In the genomic region with DNA sequence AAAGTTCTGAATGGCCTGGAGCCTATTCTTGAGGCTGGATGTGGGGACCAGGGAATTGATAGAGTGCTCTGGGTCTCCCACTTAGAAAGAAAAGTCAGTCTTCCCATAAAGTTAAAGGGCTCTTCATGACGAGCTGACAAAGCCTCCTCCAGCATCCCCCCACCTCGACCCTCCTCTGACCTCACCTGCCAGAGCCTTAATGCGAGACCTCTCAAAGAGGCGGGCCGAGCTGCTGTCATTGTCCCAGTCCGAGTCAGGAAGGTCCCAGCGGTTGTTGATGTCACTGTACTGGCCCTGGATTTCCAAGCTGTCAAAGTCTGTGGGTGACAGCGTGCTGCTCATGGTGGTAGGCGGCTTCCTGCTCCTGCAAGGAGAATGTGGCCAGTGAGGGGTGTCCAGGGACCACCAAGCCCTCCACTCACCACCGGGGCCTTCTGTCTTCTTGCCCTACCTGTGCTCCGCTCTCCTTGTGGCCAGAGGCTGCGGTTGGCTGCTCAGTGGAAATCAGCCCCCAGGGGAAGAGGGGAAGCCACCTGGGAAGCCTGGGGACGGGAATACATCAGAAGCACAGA, we compare ENCODE assay signal across 17 cellular contexts. TPM values are rescaled to one million over a fixed set of nuclear protein-coding genes. Genes with fewer than 3 reads are reported as not detected.
DNase-seq lines count a peak whose midpoint lies in the region; TF ChIP-seq lines count a peak whose summit lies in the region.
"Had no signal": no experiment of that assay in that cellular context is flagged by ENCODE, and none has a peak within 500 bp of the region (broad histone marks: within the 10 kb centered on the region; RNA-seq: fewer than 3 reads in every experiment).

No MANE protein-coding gene starts in this region.

- no peak overlapping the region for H2AFZ ChIP-seq in Loucy (ENCODE audit: low read length)
- H2AFZ ChIP-seq in neuronal stem cell (ENCODE audit: low read length) = no peak overlapping the region

- H3K36me3 Mint-ChIP-seq in Calu3 (ENCODE audit: insufficient read depth, unreplicated experiment) = peaks cover 36% of the 10 kb centered on the region
- H3K36me3 Mint-ChIP-seq: CD8-positive, alpha-beta T cell had no signal

- H3F3A ChIP-seq in Loucy (ENCODE audit: low read depth) = peaks cover 6% of the 10 kb centered on the region; the same call in 1 of the 2 replicates

- no peak overlapping the region for H2BK15ac ChIP-seq in neuronal stem cell (ENCODE audit: low read length)

- WGBS in neuronal stem cell (ENCODE audit: extremely low coverage in 2 of 2, insufficient read length in 2 of 2, insufficient replicate concordance in 1 of 2), 2 donors = no CpG with 5 or more reads among the region's 13 CpGs

- no peaks in the 10 kb centered on the region for H4K20me1 ChIP-seq in Loucy (ENCODE audit: insufficient read depth, low read length, poor library complexity, severe bottlenecking)

- H3K79me1 ChIP-seq in neuronal stem cell (ENCODE audit: low read depth, low read length) = peaks cover 4% of the 10 kb centered on the region

- no peak overlapping the region for H4K91ac ChIP-seq in neuronal stem cell (ENCODE audit: low read depth, low read length, poor library complexity)

- TF ChIP-seq CTCF in Calu3 (IDR thresholded peaks at IDR 0.05; ENCODE audit: unreplicated experiment) = no peak
- TF ChIP-seq CTCF in Loucy (conservative IDR thresholded peaks at IDR 0.05; ENCODE audit: low read length) = no peak
- no peak for TF ChIP-seq CTCF in breast epithelium (IDR thresholded peaks at IDR 0.05)

- intact Hi-C loops in Calu3 (cut with micrococcal nuclease; ENCODE audit: unreplicated experiment) (no loop called here), breast epithelium (cut with DNase I; ENCODE audit: low total_unique reads) (no loop called here)

- H2BK12ac ChIP-seq in neuronal stem cell (ENCODE audit: low read length) = no peak overlapping the region

- H3K36me3 ChIP-seq in Loucy (ENCODE audit: insufficient read depth, low read length) (no peaks in the 10 kb centered on the region), breast epithelium (no peaks in the 10 kb centered on the region), neuronal stem cell (replicated peaks in 1 of 2; ENCODE audit: control insufficient read depth in 2 of 2, insufficient read depth in 2 of 2, low read length in 2 of 2) (peaks cover 9 to 42% of the 10 kb centered on the region in 2 donors), MG63 (no peaks in the 10 kb centered on the region)
- H3K36me3 ChIP-seq: gastroesophageal sphincter, left lung, neutrophil had no signal

- H3K27me3 Mint-ChIP-seq in Calu3 (ENCODE audit: unreplicated experiment) = no peaks in the 10 kb centered on the region

- peak overlapping the region; percentile 59 for H3K14ac ChIP-seq in neuronal stem cell (ENCODE audit: low read length)

- H3K4me1 Mint-ChIP-seq in Calu3 (ENCODE audit: low read depth, unreplicated experiment) = peaks cover 58% of the 10 kb centered on the region
- H3K4me1 Mint-ChIP-seq: central memory CD8-positive, alpha-beta T cell had no signal

- H3K9ac ChIP-seq in Loucy (ENCODE audit: low read depth, low read length, poor library complexity, severe bottlenecking) = peak overlapping the region; percentile 91
- H3K9ac ChIP-seq in neuronal stem cell (ENCODE audit: low read depth, low read length, poor library complexity) = peak overlapping the region; percentile 55

- H3K4me2 ChIP-seq in Loucy (ENCODE audit: low read depth, low read length, poor library complexity, severe bottlenecking) = peak overlapping the region; percentile 96
- H3K4me2 ChIP-seq in neuronal stem cell (ENCODE audit: insufficient read depth, low read length, poor library complexity, severe bottlenecking) = no peak overlapping the region

- no peak for DNase-seq in Calu3
- no peak for DNase-seq in breast epithelium (ENCODE audit: low spot score in 2 of 2)
- no peak for DNase-seq in neuronal stem cell (ENCODE audit: low spot score)
- DNase-seq in MG63 = no peak
- DNase-seq in H4 (ENCODE audit: low spot score) = no peak
- DNase-seq in COLO829 (ENCODE audit: low spot score) = no peak
- DNase-seq: activated CD4-positive, alpha-beta T cell treated with anti-CD3 and anti-CD28 coated beads, Interleukin-2, amount 50 U/mL, for 1 hour; amniotic stem cell; NCI-H446 treated with DMSO at 0.1 percent for 48 hours; NK-92 treated with Interleukin-12 subunit alpha and Interleukin-12 subunit beta, amount 100 ng/mL, for 24 hours had no signal

- TF ChIP-seq POLR2A in breast epithelium (IDR thresholded peaks at IDR 0.05) = no peak

- no peaks in the 10 kb centered on the region for H3K9me3 ChIP-seq in Loucy (ENCODE audit: insufficient read depth, low read depth, low read length)
- no peaks in the 10 kb centered on the region for H3K9me3 ChIP-seq in breast epithelium
- H3K9me3 ChIP-seq in neuronal stem cell (replicated peaks in 1 of 2; ENCODE audit: control insufficient read depth in 2 of 2, insufficient read depth in 1 of 2, low read depth in 1 of 2, low read length in 2 of 2) = no peaks in the 10 kb centered on the region
- no peaks in the 10 kb centered on the region for H3K9me3 ChIP-seq in MG63
- H3K9me3 ChIP-seq: gastroesophageal sphincter, left lung, mucosa of descending colon, neutrophil had no signal

- peak overlapping the region; percentile 89 for H3K27ac Mint-ChIP-seq in Calu3 (ENCODE audit: unreplicated experiment)
- H3K27ac Mint-ChIP-seq: CD8-positive, alpha-beta T cell had no signal

- H3K18ac ChIP-seq in neuronal stem cell (ENCODE audit: low read length) = no peak overlapping the region

- peaks cover 19% of the 10 kb centered on the region; the same call in 1 of the 2 replicates for H3K79me2 ChIP-seq in Loucy (ENCODE audit: insufficient read depth, low read length)

- peak overlapping the region; percentile 84 for H2AK5ac ChIP-seq in neuronal stem cell (ENCODE audit: low read depth, low read length)

- H2BK5ac ChIP-seq in neuronal stem cell (ENCODE audit: low read length) = no peak overlapping the region

- no peak overlapping the region for H4K8ac ChIP-seq in neuronal stem cell (ENCODE audit: low read depth, low read length)

- H3K27ac ChIP-seq in breast epithelium (peak overlapping the region; percentile 75 to 78), neuronal stem cell (replicated peaks; ENCODE audit: low read length) (no peak overlapping the region)
- H3K27ac ChIP-seq: gastroesophageal sphincter, left lung, neutrophil had no signal

- peak overlapping the region; percentile 67 for H3K4me3 Mint-ChIP-seq in Calu3 (ENCODE audit: low read depth, unreplicated experiment)
- H3K4me3 Mint-ChIP-seq: CD8-positive, alpha-beta T cell; central memory CD8-positive, alpha-beta T cell had no signal

- CTCF ChIA-PET in Calu3 (lab: Charles Lee) = interaction anchor here (0.6 kb wide), 1 partner anchor 124 kb away, joined by 3 read pairs; no protein-coding TSS in a partner anchor

- H2BK120ac ChIP-seq in neuronal stem cell (ENCODE audit: low read depth, low read length) = no peak overlapping the region

- H3K9me3 Mint-ChIP-seq in Calu3 (ENCODE audit: low read depth, unreplicated experiment) = no peaks in the 10 kb centered on the region
- H3K9me3 Mint-ChIP-seq: CD8-positive, alpha-beta T cell; central memory CD8-positive, alpha-beta T cell had no signal

- H3K23ac ChIP-seq in neuronal stem cell (ENCODE audit: low read depth, low read length, poor library complexity) = no peak overlapping the region

- H3K4me3 ChIP-seq in Loucy (ENCODE audit: low read length, poor library complexity, severe bottlenecking) = peak overlapping the region; percentile 83
- no peak overlapping the region for H3K4me3 ChIP-seq in breast epithelium
- no peak overlapping the region for H3K4me3 ChIP-seq in neuronal stem cell (ENCODE audit: low read length in 2 of 2)
- no peak overlapping the region for H3K4me3 ChIP-seq in MG63
- H3K4me3 ChIP-seq: gastroesophageal sphincter, left lung, mucosa of descending colon had no signal

- H3K4me1 ChIP-seq in Loucy (ENCODE audit: insufficient read depth, low read length, poor library complexity, severe bottlenecking) (peaks cover 65% of the 10 kb centered on the region), breast epithelium (peaks cover 0 to 4% of the 10 kb centered on the region in 2 donors), neuronal stem cell (ENCODE audit: control insufficient read depth in 2 of 2, insufficient read depth in 1 of 2, low read depth in 1 of 2, low read length in 2 of 2) (peaks cover 9 to 39% of the 10 kb centered on the region in 2 donors)
- H3K4me1 ChIP-seq: gastroesophageal sphincter had no signal

- no peak overlapping the region for H3K4ac ChIP-seq in neuronal stem cell (ENCODE audit: low read length)

- H3K9me2 ChIP-seq in Loucy (replicated peaks; ENCODE audit: low read depth, low read length) = no peaks in the 10 kb centered on the region

- TSS peak; percentile 61 for BruUV-seq in Calu3 (replicated peaks; lab: Mats Ljungman, UMichigan)

- no peaks in the 10 kb centered on the region for H3K27me3 ChIP-seq in Loucy (ENCODE audit: insufficient read depth, low read length, poor library complexity, severe bottlenecking)
- H3K27me3 ChIP-seq in breast epithelium = no peaks in the 10 kb centered on the region
- no peaks in the 10 kb centered on the region for H3K27me3 ChIP-seq in neuronal stem cell (ENCODE audit: control insufficient read depth in 3 of 3, insufficient read depth in 3 of 3, low read depth in 1 of 3, low read length in 3 of 3)
- H3K27me3 ChIP-seq in MG63 = no peaks in the 10 kb centered on the region

RNA-seq across cellular contexts. Expression of a gene that starts 8.0 kb away (rescaled TPM):
- total RNA-seq in Calu3 (2022) (41.3 and 46.3 TPM in 2 replicates), breast epithelium (10 to 100 TPM in 2 of 3 donors, 1 to 10 TPM in 1; 1.1 to 28.7 (median 27.2) TPM)
- polyA plus RNA-seq in neuronal stem cell (2013, experiment 1 of 2) = 22.0 TPM
- polyA plus RNA-seq in neuronal stem cell (2013, experiment 2 of 2) = 21.8 TPM
- total RNA-seq in MG63 (2014; rRNA removed; shearing (Covaris generic); ENCODE audit: low replicate concordance) = 20.0 and 25.8 TPM in 2 replicates
- 12.7 and 24.8 TPM in 2 replicates for total RNA-seq in H4 (2014; rRNA removed; shearing (Covaris generic))
- total RNA-seq: CD8-positive, alpha-beta T cell had no signal

RNA-seq across cellular contexts. Expression of a gene that starts 43.3 kb away (rescaled TPM):
- total RNA-seq in Calu3 (2022) (20.3 and 23.0 TPM in 2 replicates), breast epithelium (10 to 100 TPM; 14.9 to 43.8 (median 25.9) TPM)
- 19.8 TPM for polyA plus RNA-seq in neuronal stem cell (2013, experiment 1 of 2)
- polyA plus RNA-seq in neuronal stem cell (2013, experiment 2 of 2) = 20.3 TPM
- total RNA-seq in MG63 (2014; rRNA removed; shearing (Covaris generic); ENCODE audit: low replicate concordance) = 15.7 and 26.6 TPM in 2 replicates
- total RNA-seq in H4 (2014; rRNA removed; shearing (Covaris generic)) = 31.2 and 46.5 TPM in 2 replicates
